9 cellular contexts compared by ENCODE assay signal in genomic region chr1:51329443-51330325, GRCh38. TPM values are rescaled to one million over a fixed set of nuclear protein-coding genes. Genes with fewer than 3 reads are reported as not detected.
DNase-seq lines count a peak whose midpoint lies in the region; ATAC-seq and TF ChIP-seq lines count a peak whose summit lies in the region.
"Had no signal": no experiment of that assay in that cellular context is flagged by ENCODE, and none has a peak within 500 bp of the region (broad histone marks: within the 10 kb centered on the region; RNA-seq: fewer than 3 reads in every experiment).

No MANE protein-coding gene starts in this region.

- TF ChIP-seq POLR2A in breast epithelium (IDR thresholded peaks at IDR 0.05), result no peak

- DNase-seq in AG04449 (ENCODE audit: low read depth, low spot score) (no peak), NCI-H1092 (lab: John Stamatoyannopoulos, UW) (peak; percentile 50), breast epithelium (ENCODE audit: low spot score in 2 of 2) (peak; percentile 75 to 87), memory B cell (ENCODE audit: low spot score in 2 of 2) (no peak)

- H3K4me3 Mint-ChIP-seq in memory B cell, result peak overlapping the region; percentile 64

- H3K9me3 Mint-ChIP-seq in memory B cell, result no peaks in the 10 kb centered on the region

- ATAC-seq in memory B cell (ENCODE audit: low read depth) (peak; percentile 26), GM18870 (IDR thresholded peaks at IDR 0.05; ENCODE audit: unreplicated experiment) (no peak), HG02973 (IDR thresholded peaks at IDR 0.05; ENCODE audit: unreplicated experiment) (no peak), HG02642 (IDR thresholded peaks at IDR 0.05; ENCODE audit: poor library complexity, unreplicated experiment) (no peak), GM21619 (IDR thresholded peaks at IDR 0.05; ENCODE audit: unreplicated experiment) (no peak)

- TF ChIP-seq CTCF in AG04449 (IDR thresholded peaks at IDR 0.05; ENCODE audit: insufficient read depth, low read length, missing control alignments) (no peak), breast epithelium (IDR thresholded peaks at IDR 0.05) (no peak)

- no peak overlapping the region for H3K27ac Mint-ChIP-seq in memory B cell

- H3K36me3 Mint-ChIP-seq in memory B cell, result no peaks in the 10 kb centered on the region

- CTCF ChIA-PET in AG04449 (lab: Yijun Ruan, JAX), result interaction anchor here (0.9 to 2.2 kb wide), 2 partner anchors 33 to 205 kb away, joined by 3 to 9 read pairs; no protein-coding TSS in a partner anchor

- no peaks in the 10 kb centered on the region for H3K4me1 ChIP-seq in breast epithelium

- H3K4me3 ChIP-seq in AG04449 (ENCODE audit: low read depth, low read length) (peak overlapping the region; percentile 6), breast epithelium (peak overlapping the region in 2 of 3 donors; percentile 58 to 85)

- H3K27me3 Mint-ChIP-seq in memory B cell, result peaks cover 14% of the 10 kb centered on the region

- POLR2A ChIA-PET in AG04449 (lab: Yijun Ruan, JAX), result no interaction called here

- H3K27me3 ChIP-seq in breast epithelium, result no peaks in the 10 kb centered on the region
- H3K27me3 ChIP-seq: SJSA1 had no signal

- intact Hi-C loops in breast epithelium (cut with DNase I; ENCODE audit: low total_unique reads), result no loop called here

- H3K36me3 ChIP-seq in breast epithelium, result no peaks in the 10 kb centered on the region
- H3K36me3 ChIP-seq: SJSA1 had no signal

- H3K9me3 ChIP-seq in breast epithelium, result no peaks in the 10 kb centered on the region
- H3K9me3 ChIP-seq: SJSA1 had no signal

- peak overlapping the region; percentile 76 to 90 for H3K27ac ChIP-seq in breast epithelium
- H3K27ac ChIP-seq: SJSA1 had no signal

- H3K4me1 Mint-ChIP-seq in memory B cell, result peaks cover 6% of the 10 kb centered on the region

RNA-seq across cellular contexts. Expression of gene TTC39A, which starts 0.7 kb away (rescaled TPM):
- total RNA-seq in breast epithelium, result 100 to 1,000 TPM in 1 of 3 donors, 10 to 100 TPM in 1, under 1 TPM in 1; 0.96 to 111 (median 72.1) TPM
- total RNA-seq: SJSA1 had no signal

Comparison
In these comparisons a context has a peak if more than half of its experiments do, and no peak if none do; other contexts are left out.
1. DNase-seq: peak in NCI-H1092 (single experiment) and breast epithelium (2 of 2); none in AG04449 (single experiment) and memory B cell (0 of 2).